In genomic region chr9:89012294-89013042, GRCh38 we compare ENCODE assay signal across 18 cellular contexts. TPM values are rescaled to one million over a fixed set of nuclear protein-coding genes. Genes with fewer than 3 reads are reported as not detected.
DNase-seq lines count a peak whose midpoint lies in the region; ATAC-seq and TF ChIP-seq lines count a peak whose summit lies in the region.
"Had no signal": no experiment of that assay in that cellular context is flagged by ENCODE, and none has a peak within 500 bp of the region (broad histone marks: within the 10 kb centered on the region; RNA-seq: fewer than 3 reads in every experiment).

No MANE protein-coding gene starts in this region.

- no peaks in the 10 kb centered on the region for H3K36me3 ChIP-seq in HCT116 (ENCODE audit: control insufficient read depth in 1 of 2, insufficient read depth in 2 of 2, low read length in 2 of 2)
- H3K36me3 ChIP-seq in esophagus muscularis mucosa, result no peaks in the 10 kb centered on the region
- H3K36me3 ChIP-seq: BLaER1 treated with 17β-estradiol and CSF1 and Interleukin-3, amounts not matched to agents 10 nM and 100 nM had no signal

- TF ChIP-seq RAD21 in HCT116 (IDR thresholded peaks at IDR 0.05; ENCODE audit: low read depth), result 0 out of 2 replicates have a peak, but pooled peaks have one; percentile 11

- H3K27me3 ChIP-seq in HCT116 (ENCODE audit: insufficient read depth, low read length) (no peaks in the 10 kb centered on the region), esophagus muscularis mucosa (no peaks in the 10 kb centered on the region)
- H3K27me3 ChIP-seq: BLaER1 treated with 17β-estradiol and CSF1 and Interleukin-3, amounts not matched to agents 10 nM and 100 nM had no signal

- TF ChIP-seq POLR2A in HCT116 (IDR thresholded peaks at IDR 0.05; ENCODE audit: borderline replicate concordance, extremely low read depth, insufficient read depth, insufficient read length), result no peak
- no peak for TF ChIP-seq POLR2A in esophagus muscularis mucosa (IDR thresholded peaks at IDR 0.05; ENCODE audit: low read depth)

- no peak overlapping the region for H3K9ac ChIP-seq in HCT116 (ENCODE audit: low read length)
- H3K9ac ChIP-seq: BLaER1 treated with 17β-estradiol and CSF1 and Interleukin-3, amounts not matched to agents 10 nM and 100 nM; GM23248 had no signal

- RAD21 ChIA-PET in HCT116 (lab: Charles Lee; ENCODE audit: low non-redundant PET in 1 of 2, low total read pairs in 2 of 2, uncharacterized antibody in 2 of 2, unreplicated experiment in 2 of 2), result no interaction called here

- no peak overlapping the region for H3K4me3 ChIP-seq in HCT116 (replicated peaks in 1 of 2; ENCODE audit: low read depth in 1 of 2, low read length in 2 of 2)
- no peak overlapping the region for H3K4me3 ChIP-seq in esophagus muscularis mucosa
- H3K4me3 ChIP-seq: BLaER1 treated with 17β-estradiol and CSF1 and Interleukin-3, amounts not matched to agents 10 nM and 100 nM; GM12878; GM23248 had no signal

- H3K9me3 ChIP-seq in HCT116 (ENCODE audit: control insufficient read depth in 1 of 2, insufficient read depth in 1 of 2, low read depth in 1 of 2, low read length in 2 of 2), result no peaks in the 10 kb centered on the region
- H3K9me3 ChIP-seq in esophagus muscularis mucosa, result no peaks in the 10 kb centered on the region

- ATAC-seq in HCT116 (no peak), GM18907 (IDR thresholded peaks at IDR 0.05; ENCODE audit: unreplicated experiment) (no peak), HG02759 (IDR thresholded peaks at IDR 0.05; ENCODE audit: unreplicated experiment) (no peak)
- ATAC-seq: CD8-positive, alpha-beta T cell; GM12878 had no signal

- TF ChIP-seq CTCF in HCT116 (IDR thresholded peaks at IDR 0.05 in 2 of 3, conservative IDR thresholded peaks at IDR 0.05 in 1 of 3; ENCODE audit: borderline replicate concordance in 1 of 3, insufficient read depth in 1 of 3, low read depth in 2 of 3, low read length in 2 of 3) (no peak), esophagus muscularis mucosa (IDR thresholded peaks at IDR 0.05) (no peak)

- H3K4me2 ChIP-seq in HCT116 (ENCODE audit: low read length), result no peak overlapping the region
- H3K4me2 ChIP-seq: BLaER1 treated with 17β-estradiol and CSF1 and Interleukin-3, amounts not matched to agents 10 nM and 100 nM had no signal

- 91% methylated on average over 13 of the region's 13 CpGs for WGBS in esophagus muscularis mucosa

- H3K4me1 ChIP-seq in HCT116 (ENCODE audit: control insufficient read depth in 1 of 2, insufficient read depth in 2 of 2, low read length in 2 of 2) (no peaks in the 10 kb centered on the region), esophagus muscularis mucosa (peaks cover 0 to 8% (median 0%) of the 10 kb centered on the region in 4 donors)

- H4K20me1 ChIP-seq in HCT116 (ENCODE audit: insufficient read depth), result no peaks in the 10 kb centered on the region
- H4K20me1 ChIP-seq: BLaER1 treated with 17β-estradiol and CSF1 and Interleukin-3, amounts not matched to agents 10 nM and 100 nM had no signal

- CTCF ChIA-PET in HCT116 (lab: Charles Lee), result no interaction called here

- TF ChIP-seq EP300 in esophagus muscularis mucosa (IDR thresholded peaks at IDR 0.05), result no peak

- POLR2A ChIA-PET in HCT116 (lab: Charles Lee), result no interaction called here

- H3K9me2 ChIP-seq in HCT116 (ENCODE audit: insufficient read depth), result no peaks in the 10 kb centered on the region

- no peak overlapping the region for H2AFZ ChIP-seq in HCT116 (ENCODE audit: low read depth, low read length, poor library complexity, severe bottlenecking)
- H2AFZ ChIP-seq: GM23248 had no signal

- DNase-seq in HCT116 (ENCODE audit: low read depth, low spot score) (no peak), esophagus muscularis mucosa (ENCODE audit: extremely low spot score) (peak; percentile 66), mucosa of gallbladder (ENCODE audit: low spot score) (peak; percentile 8), mesenteric fat pad (ENCODE audit: low spot score) (no peak)
- DNase-seq: CD8-positive, alpha-beta T cell; DMS 273 treated with DMSO at 0.1 percent for 48 hours; DMS53; DND-41; EL; H9 had no signal

- no TSS peak for BruUV-seq in HCT116 (replicated peaks; lab: Mats Ljungman, UMichigan)

- intact Hi-C loops in HCT116 (cut with micrococcal nuclease) (no loop called here), esophagus muscularis mucosa (cut with DNase I) (no loop called here)

- no peaks in the 10 kb centered on the region for H3K79me2 ChIP-seq in HCT116 (ENCODE audit: insufficient read depth, low read length)

- H3K27ac ChIP-seq in HCT116 (ENCODE audit: low read depth, low read length) (no peak overlapping the region), esophagus muscularis mucosa (replicated peaks in 1 of 4) (no peak overlapping the region)
- H3K27ac ChIP-seq: BLaER1 treated with 17β-estradiol and CSF1 and Interleukin-3, amounts not matched to agents 10 nM and 100 nM; GM23248; HL-60 had no signal

TF ChIP-seq in HCT116, 20 proteins besides CTCF, POLR2A, EP300 and RAD21:
- TF ChIP-seq EZH2 (IDR thresholded peaks at IDR 0.05) (no peak), CBX3 (IDR thresholded peaks at IDR 0.05; ENCODE audit: low read depth) (no peak), CEBPB (IDR thresholded peaks at IDR 0.05; ENCODE audit: low read depth) (no peak), ELF1 (IDR thresholded peaks at IDR 0.05; ENCODE audit: borderline replicate concordance, low read depth) (no peak), EGR1 (IDR thresholded peaks at IDR 0.05; ENCODE audit: low read depth) (no peak), REST (IDR thresholded peaks at IDR 0.05; ENCODE audit: low read depth) (no peak), ZBTB33 (IDR thresholded peaks at IDR 0.05; ENCODE audit: extremely low read depth, insufficient replicate concordance, low read length) (no peak), SRF (IDR thresholded peaks at IDR 0.05; ENCODE audit: low read depth) (no peak), ZNF274 (IDR thresholded peaks at IDR 0.05; ENCODE audit: low read depth, low read length) (no peak), POLR2AphosphoS5 (IDR thresholded peaks at IDR 0.05; ENCODE audit: low read depth, low read length) (no peak)
- TF ChIP-seq, protein P1, sequence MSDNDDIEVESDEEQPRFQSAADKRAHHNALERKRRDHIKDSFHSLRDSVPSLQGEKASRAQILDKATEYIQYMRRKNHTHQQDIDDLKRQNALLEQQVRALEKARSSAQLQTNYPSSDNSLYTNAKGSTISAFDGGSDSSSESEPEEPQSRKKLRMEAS (IDR thresholded peaks at IDR 0.05), result no peak

RNA-seq across cellular contexts. Expression of gene S1PR3, which starts 21.2 kb away (rescaled TPM):
- total RNA-seq in HCT116 (2021; ENCODE audit: unreplicated experiment), result 0.07 TPM
- polyA plus RNA-seq in HCT116 (2012), result not detected in 2 replicates
- 100 to 1,000 TPM; 184 to 340 (median 223) TPM for total RNA-seq in esophagus muscularis mucosa
- 36.4 TPM for total RNA-seq in mucosa of gallbladder
- total RNA-seq in mesenteric fat pad, result 13.9 TPM
- total RNA-seq: B cell, G401 had no signal

Comparison
In these comparisons a context has a peak if more than half of its experiments do, and no peak if none do; other contexts are left out.
1. DNase-seq: peak in esophagus muscularis mucosa (single experiment) and mucosa of gallbladder (single experiment); none in HCT116 (single experiment) and mesenteric fat pad (single experiment).
2. RNA of gene S1PR3, which starts 21.2 kb away (total RNA-seq): 184 to 340 TPM in esophagus muscularis mucosa, 36.4 TPM in mucosa of gallbladder (single experiment) and 13.9 TPM in mesenteric fat pad (single experiment); 0.07 TPM in HCT116 (single experiment); every median in the first group is over 10 times any median in the second.